ENCODE assay signal across 27 cellular contexts in genomic region chr5:175261526-175261925, GRCh38.
"Had no signal": no experiment of that assay in that cellular context is flagged by ENCODE, and none has a peak within 500 bp of the region (broad histone marks: within the 10 kb centered on the region; RNA-seq: fewer than 3 reads in every experiment).

No MANE protein-coding gene starts in this region.

- ATAC-seq: stimulated activated effector memory CD8-positive, alpha-beta T cell treated with anti-CD3 and anti-CD28 coated beads, Interleukin-12 subunit alpha, Interleukin-12 subunit beta, amount 100 ng/mL, for 72 hours; stimulated activated memory B cell treated with anti-CD40 and anti-IgM and Interleukin-4, amounts not matched to agents 10 μg/mL and 1 μg/mL and 100 μg/mL, for 72 hours; stimulated activated naive B cell treated with anti-CD40 and anti-IgM and Interleukin-4, amounts not matched to agents 10 μg/mL and 1 μg/mL and 100 μg/mL, for 72 hours; stimulated activated naive CD8-positive, alpha-beta T cell treated with anti-CD3 and anti-CD28 coated beads, Interleukin-15, amount 100 ng/mL, for 72 hours; stimulated activated naive CD8-positive, alpha-beta T cell treated with anti-CD3 and anti-CD28 coated beads, Interleukin-15, Interleukin-2, amounts not matched to agents 100 U/mL and 50 U/mL, for 24 hours; upper lobe of right lung had no signal

- H3K4me1 ChIP-seq: stomach, suprapubic skin, testis, thyroid gland, tibial artery, tibial nerve, transverse colon, upper lobe of left lung, upper lobe of right lung, uterus, vagina had no signal

- H3K27ac ChIP-seq: stomach, suprapubic skin, testis, thoracic aorta, thyroid gland, tibial artery, tibial nerve, transverse colon, upper lobe of left lung, upper lobe of right lung, uterus, vagina had no signal

- H3K27me3 Mint-ChIP-seq: stimulated activated memory B cell treated with anti-CD40 and anti-IgM and Interleukin-4, amounts not matched to agents 10 μg/mL and 1 μg/mL and 100 μg/mL, for 72 hours; type B pancreatic cell had no signal

- DNase-seq: stimulated activated CD4-positive, alpha-beta T cell treated with anti-CD3 and anti-CD28 coated beads, Interleukin-2, amount 100 ng/mL, for 48 hours; stimulated activated CD4-positive, alpha-beta T cell treated with anti-CD3 and anti-CD28 coated beads, Interleukin-4, amount 100 ng/mL, for 1 hour; stimulated activated CD4-positive, alpha-beta T cell treated with anti-CD3 and anti-CD28 coated beads, Interleukin-4, amount 100 ng/mL, for 24 hours; stimulated activated CD4-positive, alpha-beta T cell treated with anti-CD3 and anti-CD28 coated beads, Interleukin-4, amount 100 ng/mL, for 4 hours; stimulated activated CD8-positive, alpha-beta memory T cell treated with anti-CD3 and anti-CD28 coated beads, Interleukin-4, amount 100 ng/mL, for 48 hours; stimulated activated naive B cell treated with anti-CD40 and anti-IgM and Interleukin-4, amounts not matched to agents 10 μg/mL and 1 μg/mL and 100 μg/mL, for 72 hours; stimulated activated naive CD4-positive, alpha-beta T cell; stimulated activated naive CD4-positive, alpha-beta T cell treated with Interleukin-2 at 50 U/mL for 16 hours; stimulated activated naive CD8-positive, alpha-beta T cell treated with anti-CD3 and anti-CD28 coated beads, Interleukin-15, amount 100 ng/mL, for 72 hours; stimulated activated naive CD8-positive, alpha-beta T cell treated with anti-CD3 and anti-CD28 coated beads, Interleukin-15, Interleukin-2, amounts not matched to agents 100 U/mL and 50 U/mL, for 24 hours; stomach; substantia nigra; testis; thyroid gland; tibial artery; transverse colon; upper lobe of left lung; upper lobe of right lung; uterus had no signal

- H3K9me3 Mint-ChIP-seq: stimulated activated naive CD8-positive, alpha-beta T cell treated with anti-CD3 and anti-CD28 coated beads, Interleukin-15, amount 100 ng/mL, for 72 hours; type B pancreatic cell had no signal

- H3K9me3 ChIP-seq: stomach, suprapubic skin, testis, thoracic aorta, thyroid gland, tibial artery, transverse colon, upper lobe of right lung, uterus, vagina had no signal

- H3K36me3 Mint-ChIP-seq: stimulated activated effector memory CD8-positive, alpha-beta T cell treated with anti-CD3 and anti-CD28 coated beads, Interleukin-12 subunit alpha, Interleukin-12 subunit beta, amount 100 ng/mL, for 72 hours; stimulated activated memory B cell treated with anti-CD40 and anti-IgM and Interleukin-4, amounts not matched to agents 10 μg/mL and 1 μg/mL and 100 μg/mL, for 72 hours; stimulated activated naive B cell treated with anti-CD40 and anti-IgM and Interleukin-4, amounts not matched to agents 10 μg/mL and 1 μg/mL and 100 μg/mL, for 72 hours; type B pancreatic cell had no signal

- H3K27me3 ChIP-seq: stomach, suprapubic skin, testis, thyroid gland, tibial artery, tibial nerve, transverse colon, upper lobe of left lung, upper lobe of right lung, uterus, vagina had no signal

- H3K4me1 Mint-ChIP-seq: stimulated activated effector memory CD8-positive, alpha-beta T cell treated with anti-CD3 and anti-CD28 coated beads, Interleukin-12 subunit alpha, Interleukin-12 subunit beta, amount 100 ng/mL, for 72 hours; stimulated activated memory B cell treated with anti-CD40 and anti-IgM and Interleukin-4, amounts not matched to agents 10 μg/mL and 1 μg/mL and 100 μg/mL, for 72 hours; stimulated activated naive B cell treated with anti-CD40 and anti-IgM and Interleukin-4, amounts not matched to agents 10 μg/mL and 1 μg/mL and 100 μg/mL, for 72 hours had no signal

- H3K4me3 Mint-ChIP-seq: stimulated activated effector memory CD8-positive, alpha-beta T cell treated with anti-CD3 and anti-CD28 coated beads, Interleukin-12 subunit alpha, Interleukin-12 subunit beta, amount 100 ng/mL, for 72 hours; stimulated activated memory B cell treated with anti-CD40 and anti-IgM and Interleukin-4, amounts not matched to agents 10 μg/mL and 1 μg/mL and 100 μg/mL, for 72 hours; stimulated activated naive B cell treated with anti-CD40 and anti-IgM and Interleukin-4, amounts not matched to agents 10 μg/mL and 1 μg/mL and 100 μg/mL, for 72 hours; stimulated activated naive CD8-positive, alpha-beta T cell treated with anti-CD3 and anti-CD28 coated beads, Interleukin-15, amount 100 ng/mL, for 72 hours; stimulated activated naive CD8-positive, alpha-beta T cell treated with anti-CD3 and anti-CD28 coated beads, Interleukin-15, Interleukin-2, amounts not matched to agents 100 ng/mL and 50 ng/mL, for 24 hours; type B pancreatic cell had no signal

- H3K36me3 ChIP-seq: stomach, suprapubic skin, thoracic aorta, thyroid gland, tibial artery, tibial nerve, transverse colon, upper lobe of left lung, upper lobe of right lung, uterus, vagina had no signal

- H3K27ac Mint-ChIP-seq: stimulated activated effector memory CD8-positive, alpha-beta T cell treated with anti-CD3 and anti-CD28 coated beads, Interleukin-12 subunit alpha, Interleukin-12 subunit beta, amount 100 ng/mL, for 72 hours; stimulated activated memory B cell treated with anti-CD40 and anti-IgM and Interleukin-4, amounts not matched to agents 10 μg/mL and 1 μg/mL and 100 μg/mL, for 72 hours; stimulated activated naive B cell treated with anti-CD40 and anti-IgM and Interleukin-4, amounts not matched to agents 10 μg/mL and 1 μg/mL and 100 μg/mL, for 72 hours; stimulated activated naive CD8-positive, alpha-beta T cell treated with anti-CD3 and anti-CD28 coated beads, Interleukin-15, Interleukin-2, amounts not matched to agents 100 ng/mL and 50 ng/mL, for 24 hours; type B pancreatic cell had no signal

- H3K4me3 ChIP-seq: stomach, suprapubic skin, testis, thoracic aorta, thyroid gland, tibial artery, tibial nerve, transverse colon, upper lobe of left lung, upper lobe of right lung, uterus, vagina had no signal
